In the genomic region with DNA sequence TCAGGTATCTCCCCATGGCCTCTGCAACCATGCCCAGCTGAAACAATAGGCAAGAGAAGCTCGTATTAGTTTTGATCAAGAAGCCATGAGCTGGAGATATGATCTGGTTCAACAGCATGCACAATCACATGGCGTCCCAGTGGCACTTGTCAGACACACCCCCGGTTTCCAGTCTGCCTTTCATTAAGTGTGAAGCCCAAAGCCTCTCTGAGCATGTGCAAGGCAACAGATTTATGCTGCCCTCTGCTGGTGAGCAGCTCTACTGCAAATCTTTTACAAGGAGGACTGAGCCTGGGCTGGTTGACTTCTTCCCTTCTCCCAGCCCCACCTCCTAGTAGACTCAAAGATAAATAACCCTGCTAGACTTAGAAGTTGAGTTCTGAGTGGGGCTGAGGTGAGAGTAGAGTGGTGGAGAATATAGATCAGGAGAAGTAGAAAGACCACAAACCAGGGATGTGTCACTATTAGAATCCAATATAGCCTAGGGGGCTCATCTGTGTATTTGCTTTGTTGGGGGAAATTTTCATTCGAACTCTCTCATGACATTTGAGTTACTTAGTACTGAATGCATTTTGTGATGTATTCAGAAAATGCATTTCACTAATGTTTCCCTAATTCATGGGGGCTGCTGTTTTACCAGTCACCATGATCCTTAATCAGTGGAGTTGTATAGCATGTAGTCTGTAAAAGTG, we compare ENCODE assay signal across 7 cellular contexts. TPM values are rescaled to one million over a fixed set of nuclear protein-coding genes. Genes with fewer than 3 reads are reported as not detected.
DNase-seq lines count a peak whose midpoint lies in the region; ATAC-seq and TF ChIP-seq lines count a peak whose summit lies in the region.

No MANE protein-coding gene starts in this region.

- H3K9me3 ChIP-seq in SK-N-MC (ENCODE audit: low read depth, low read length) (no peaks in the 10 kb centered on the region), heart right ventricle (no peaks in the 10 kb centered on the region)

- no peak overlapping the region for H3K27ac Mint-ChIP-seq in activated naive CD4-positive, alpha-beta T cell treated with anti-CD3 and anti-CD28 coated beads, Interleukin-2, amount 50 U/mL, for 72 hours

- WGBS in heart right ventricle, 2 donors = 25 to 26% methylated on average over 4 of the region's 4 CpGs

- ATAC-seq in HG02571 (IDR thresholded peaks at IDR 0.05; ENCODE audit: unreplicated experiment) (peak; percentile 93), heart right ventricle (peak in 6 of 8 donors; percentile 55 to 81 (median 61))
- peak; percentile 66 to 85 for ATAC-seq in activated naive CD4-positive, alpha-beta T cell treated with anti-CD3 and anti-CD28 coated beads, Interleukin-2, amount 50 U/mL, for 72 hours

- H3K4me3 ChIP-seq in SK-N-MC (no peak overlapping the region), heart right ventricle (no peak overlapping the region), retinal pigment epithelial cell (ENCODE audit: low read length) (no peak overlapping the region)

- peaks cover 0 to 7% (median 0%) of the 10 kb centered on the region in 7 donors for H3K27me3 ChIP-seq in heart right ventricle

- H3K4me1 ChIP-seq in heart right ventricle = no peaks in the 10 kb centered on the region

- intact Hi-C loops in heart right ventricle (cut with DNase I) = loop anchor here in 5 of 10 donors (5.0 to 10.0 kb wide), 6 partner anchors 149 to 499 kb away; no protein-coding TSS in a partner anchor

- H3K36me3 ChIP-seq in SK-N-MC (ENCODE audit: insufficient read depth, low read length) (no peaks in the 10 kb centered on the region), heart right ventricle (no peaks in the 10 kb centered on the region)

- no peaks in the 10 kb centered on the region for H3K36me3 Mint-ChIP-seq in activated naive CD4-positive, alpha-beta T cell treated with anti-CD3 and anti-CD28 coated beads, Interleukin-2, amount 50 U/mL, for 72 hours

- H3K9me3 Mint-ChIP-seq in activated naive CD4-positive, alpha-beta T cell treated with anti-CD3 and anti-CD28 coated beads, Interleukin-2, amount 50 U/mL, for 72 hours = no peaks in the 10 kb centered on the region

- H3K27ac ChIP-seq in SK-N-MC = no peak overlapping the region
- no peak overlapping the region for H3K27ac ChIP-seq in heart right ventricle

- TF ChIP-seq CTCF in GM12873 (IDR thresholded peaks at IDR 0.05; ENCODE audit: insufficient read depth, low read depth, low read length, missing control alignments) = peak; percentile 94
- peak; percentile 40 to 85 (median 73) for TF ChIP-seq CTCF in heart right ventricle (IDR thresholded peaks at IDR 0.05)
- peak; percentile 94 for TF ChIP-seq CTCF in retinal pigment epithelial cell (conservative IDR thresholded peaks at IDR 0.05; ENCODE audit: low read depth, low read length)

- DNase-seq in NAMALWA (ENCODE audit: low spot score) = peak; percentile 80
- peak; percentile 74 for DNase-seq in SK-N-MC (ENCODE audit: low read depth, low spot score)
- peak; percentile 62 to 70 for DNase-seq in activated naive CD4-positive, alpha-beta T cell treated with anti-CD3 and anti-CD28 coated beads, Interleukin-2, amount 50 U/mL, for 72 hours (ENCODE audit: low spot score in 2 of 2)
- peak; percentile 18 to 58 for DNase-seq in heart right ventricle
- peak; percentile 36 for DNase-seq in retinal pigment epithelial cell (ENCODE audit: low read depth)

- H3K9ac ChIP-seq in SK-N-MC (ENCODE audit: insufficient read length) = no peak overlapping the region

RNA-seq across cellular contexts. Expression of a gene that starts 53.7 kb away (rescaled TPM):
- 10 to 100 TPM; 26.8 to 42.8 TPM for total RNA-seq in activated naive CD4-positive, alpha-beta T cell treated with anti-CD3 and anti-CD28 coated beads, Interleukin-2, amount 50 U/mL, for 72 hours
- total RNA-seq in heart right ventricle = 10 to 100 TPM in 7 of 10 donors, 1 to 10 TPM in 3; 8.3 to 15.1 (median 10.2) TPM
- polyA plus RNA-seq in heart right ventricle = 10 to 100 TPM in 1 of 2 donors, 1 to 10 TPM in 1; 8.2 to 13.5 TPM
